ENCODE assay signal across 20 cellular contexts in the genomic region with DNA sequence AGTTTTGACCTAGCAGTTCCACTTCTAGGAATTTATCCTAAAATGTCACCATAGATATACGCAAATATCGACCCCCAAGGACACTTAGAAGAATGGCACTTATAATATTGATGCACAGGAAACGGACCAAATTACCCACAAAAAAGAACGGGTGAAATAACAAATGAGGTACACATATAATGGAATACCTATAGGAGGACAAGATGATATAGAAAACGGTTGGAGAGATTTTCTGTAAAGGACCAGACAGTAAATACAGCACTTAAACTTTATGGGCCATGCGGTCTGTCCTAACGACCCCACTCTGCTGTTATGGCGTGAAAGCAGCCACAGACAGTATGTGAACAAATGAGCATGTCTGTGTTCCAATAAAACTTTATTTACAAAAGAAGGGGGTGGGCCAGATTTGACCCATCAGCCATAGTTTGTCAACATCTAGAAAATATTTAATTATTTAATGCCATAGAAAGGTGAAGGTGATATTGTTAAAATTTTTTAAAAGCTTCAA. TPM values are rescaled to one million over a fixed set of nuclear protein-coding genes. Genes with fewer than 3 reads are reported as not detected.
DNase-seq lines count a peak whose midpoint lies in the region; ATAC-seq, FAIRE-seq and TF ChIP-seq lines count a peak whose summit lies in the region.
"Had no signal": no experiment of that assay in that cellular context is flagged by ENCODE, and none has a peak within 500 bp of the region (broad histone marks: within the 10 kb centered on the region; RNA-seq: fewer than 3 reads in every experiment).

No MANE protein-coding gene starts in this region.

- dilution Hi-C loops in endothelial cell of umbilical vein (cut with MboI; ENCODE audit: extremely low pct_ligation_motif_present, low sequenced_read_pairs): no loop called here

- peaks cover 53% of the 10 kb centered on the region for H3K4me1 Mint-ChIP-seq in T-helper 1 cell treated with Interleukin-12 subunit alpha and Interleukin-12 subunit beta and Interleukin-4 antibody, amounts not matched to agents 30 μg/mL and 1 μg/mL, for 36 hours (ENCODE audit: low read depth)
- H3K4me1 Mint-ChIP-seq in T-helper 17 cell: peaks cover 45% of the 10 kb centered on the region

- peak overlapping the region; percentile 45 for H3K27ac Mint-ChIP-seq in T-helper 1 cell treated with Interleukin-12 subunit alpha and Interleukin-12 subunit beta and Interleukin-4 antibody, amounts not matched to agents 30 μg/mL and 1 μg/mL, for 36 hours
- peak overlapping the region; percentile 87 for H3K27ac Mint-ChIP-seq in T-helper 17 cell
- H3K27ac Mint-ChIP-seq: GM23338, immature natural killer cell had no signal

- H3K4me3 ChIP-seq in GM12864 (ENCODE audit: low read depth, low read length) (peak overlapping the region; percentile 45), endothelial cell of umbilical vein (replicated peaks in 1 of 3; ENCODE audit: insufficient read depth in 1 of 3, low read depth in 1 of 3, low read length in 3 of 3) (no peak overlapping the region)
- H3K4me3 ChIP-seq: GM23338, lower lobe of right lung, prostate gland, upper lobe of right lung had no signal

- intact Hi-C loops in endothelial cell of umbilical vein (cut with micrococcal nuclease): no loop called here

- TF ChIP-seq POLR2A in endothelial cell of umbilical vein (IDR thresholded peaks at IDR 0.05; ENCODE audit: low read depth, low read length): no peak

- H3K9ac ChIP-seq in endothelial cell of umbilical vein (replicated peaks; ENCODE audit: extremely low read depth, insufficient read depth, low read length): no peak overlapping the region

- no TSS peak for BruUV-seq in endothelial cell of umbilical vein (replicated peaks; lab: Mats Ljungman, UMichigan)

- no peaks in the 10 kb centered on the region for H3K79me2 ChIP-seq in endothelial cell of umbilical vein (ENCODE audit: control insufficient read depth, insufficient read depth, low read length)

- ATAC-seq in T-helper 17 cell (peak; percentile 11), GM21723 (IDR thresholded peaks at IDR 0.05; ENCODE audit: unreplicated experiment) (no peak)
- ATAC-seq: GM23338, lower lobe of right lung, upper lobe of right lung had no signal

- TF ChIP-seq CTCF in GM12864 (IDR thresholded peaks at IDR 0.05; ENCODE audit: low read depth, low read length, missing control alignments) (no peak), endothelial cell of umbilical vein (IDR thresholded peaks at IDR 0.05; ENCODE audit: extremely low read depth in 1 of 2, insufficient read depth in 1 of 2, low read depth in 1 of 2, low read length in 2 of 2) (no peak)

- H2AFZ ChIP-seq in endothelial cell of umbilical vein (ENCODE audit: low read depth, low read length): no peak overlapping the region
- H2AFZ ChIP-seq: GM23338 had no signal

- H3K4me3 Mint-ChIP-seq in T-helper 1 cell treated with Interleukin-12 subunit alpha and Interleukin-12 subunit beta and Interleukin-4 antibody, amounts not matched to agents 30 μg/mL and 1 μg/mL, for 36 hours: peak overlapping the region; percentile 32
- H3K4me3 Mint-ChIP-seq in T-helper 17 cell: peak overlapping the region; percentile 82
- H3K4me3 Mint-ChIP-seq: GM23338, immature natural killer cell had no signal

- no peaks in the 10 kb centered on the region for H3K4me1 ChIP-seq in endothelial cell of umbilical vein (ENCODE audit: control insufficient read depth, extremely low read depth, insufficient read depth, low read length)
- H3K4me1 ChIP-seq: prostate gland had no signal

- H3K9me3 Mint-ChIP-seq in T-helper 1 cell treated with Interleukin-12 subunit alpha and Interleukin-12 subunit beta and Interleukin-4 antibody, amounts not matched to agents 30 μg/mL and 1 μg/mL, for 36 hours: no peaks in the 10 kb centered on the region
- H3K9me3 Mint-ChIP-seq: immature natural killer cell had no signal

- no peak for DNase-seq in T-helper 1 cell
- DNase-seq in GM12864 (ENCODE audit: low read depth): no peak
- DNase-seq in T-helper 17 cell: no peak
- DNase-seq in endothelial cell of umbilical vein (ENCODE audit: low read depth, low spot score): no peak
- no peak for DNase-seq in T-helper 9 cell
- DNase-seq in NCI-H2196 (lab: John Stamatoyannopoulos, UW; ENCODE audit: unreplicated experiment): no peak
- DNase-seq: activated effector memory CD4-positive, alpha-beta T cell treated with anti-CD3 and anti-CD28 coated beads, Interleukin-2, amount 50 U/mL, for 16 hours; erythroblast; immature natural killer cell; lower lobe of right lung; NCI-H1417 treated with DMSO at 0.1 percent for 48 hours; Right ventricle myocardium superior; T1000 had no signal

- CTCF ChIA-PET in endothelial cell of umbilical vein (lab: Charles Lee): interaction anchor here (1.1 to 2.2 kb wide), 4 partner anchors 11 to 248 kb away, joined by 3 to 7 read pairs (median 6); no protein-coding TSS in a partner anchor

- H3K9me3 ChIP-seq in T-helper 17 cell (ENCODE audit: control insufficient read depth, low read length, poor library complexity, severe bottlenecking) (no peaks in the 10 kb centered on the region), endothelial cell of umbilical vein (replicated peaks; ENCODE audit: control insufficient read depth, insufficient read depth, low read length) (no peaks in the 10 kb centered on the region)
- H3K9me3 ChIP-seq: lower lobe of right lung, prostate gland, upper lobe of right lung had no signal

- no peaks in the 10 kb centered on the region for H3K27me3 Mint-ChIP-seq in T-helper 1 cell treated with Interleukin-12 subunit alpha and Interleukin-12 subunit beta and Interleukin-4 antibody, amounts not matched to agents 30 μg/mL and 1 μg/mL, for 36 hours (ENCODE audit: low read depth)
- no peaks in the 10 kb centered on the region for H3K27me3 Mint-ChIP-seq in T-helper 17 cell

- H4K20me1 ChIP-seq in endothelial cell of umbilical vein (replicated peaks; ENCODE audit: control insufficient read depth, extremely low read depth, insufficient read depth, low read length): no peaks in the 10 kb centered on the region

- H3K36me3 Mint-ChIP-seq in T-helper 1 cell treated with Interleukin-12 subunit alpha and Interleukin-12 subunit beta and Interleukin-4 antibody, amounts not matched to agents 30 μg/mL and 1 μg/mL, for 36 hours (ENCODE audit: low read depth): peaks cover 8% of the 10 kb centered on the region
- no peaks in the 10 kb centered on the region for H3K36me3 Mint-ChIP-seq in T-helper 17 cell (ENCODE audit: low read depth)

- H3K36me3 ChIP-seq in endothelial cell of umbilical vein (ENCODE audit: control insufficient read depth in 2 of 2, extremely low read depth in 1 of 2, insufficient read depth in 2 of 2, low read length in 2 of 2): no peaks in the 10 kb centered on the region
- H3K36me3 ChIP-seq: lower lobe of right lung, prostate gland, upper lobe of right lung had no signal

- no peak for FAIRE-seq in endothelial cell of umbilical vein (lab: Jason Lieb, UNC)
- FAIRE-seq: A204.1 had no signal

- POLR2A ChIA-PET in endothelial cell of umbilical vein (lab: Charles Lee): no interaction called here

- H3K9me1 ChIP-seq in endothelial cell of umbilical vein (replicated peaks; ENCODE audit: control insufficient read depth, extremely low read depth, insufficient read depth, low read length): no peaks in the 10 kb centered on the region

- H3K27me3 ChIP-seq in endothelial cell of umbilical vein (ENCODE audit: control insufficient read depth in 2 of 2, insufficient read depth in 2 of 2, low read length in 2 of 2): peaks cover 2 to 36% of the 10 kb centered on the region in 2 experiments
- H3K27me3 ChIP-seq: upper lobe of right lung had no signal

- H3K4me2 ChIP-seq in endothelial cell of umbilical vein (ENCODE audit: insufficient read depth, low read length): peak overlapping the region; percentile 22
- H3K4me2 ChIP-seq: GM23338 had no signal

- no peak overlapping the region for H3K27ac ChIP-seq in endothelial cell of umbilical vein (ENCODE audit: insufficient read depth, low read depth, low read length)
- H3K27ac ChIP-seq: lower lobe of right lung, prostate gland, upper lobe of right lung had no signal

RNA-seq across cellular contexts. Expression of a gene that starts 2.4 kb away (rescaled TPM):
- total RNA-seq in T-helper 17 cell (1 to 10 TPM; 2.8 to 4.5 TPM), endothelial cell of umbilical vein (not detected in 2 replicates)
- polyA plus RNA-seq in endothelial cell of umbilical vein: not detected in 2 replicates
- polyA plus RNA-seq in endothelial cell of umbilical vein (2011; cell fraction: cytosol; rRNA removed): not detected in 2 replicates
- not detected in 2 replicates for polyA plus RNA-seq in endothelial cell of umbilical vein (2011; cell fraction: nucleus; rRNA removed)
- not detected in 2 replicates for polyA plus RNA-seq in endothelial cell of umbilical vein (2012)
- not detected in 2 replicates for polyA minus RNA-seq in endothelial cell of umbilical vein
- polyA minus RNA-seq in endothelial cell of umbilical vein (2011; cell fraction: cytosol; rRNA and poly(A)+ RNA removed): 16.7 TPM
- polyA minus RNA-seq in endothelial cell of umbilical vein (2011; cell fraction: nucleus; rRNA and poly(A)+ RNA removed): 0.19 TPM in 1 of 2 replicates, not detected in the other
- total RNA-seq: Right ventricle myocardium superior had no signal
- polyA plus RNA-seq: GM23338 had no signal

RNA-seq across cellular contexts. Expression of a gene that starts 10.2 kb away (rescaled TPM):
- total RNA-seq in T-helper 17 cell: 10 to 100 TPM; 49.5 to 50.3 TPM
- not detected in 2 replicates for total RNA-seq in endothelial cell of umbilical vein
- polyA plus RNA-seq in endothelial cell of umbilical vein: not detected in 2 replicates
- not detected in 2 replicates for polyA plus RNA-seq in endothelial cell of umbilical vein (2011; cell fraction: cytosol; rRNA removed)
- polyA plus RNA-seq in endothelial cell of umbilical vein (2011; cell fraction: nucleus; rRNA removed): not detected in 2 replicates
- polyA plus RNA-seq in endothelial cell of umbilical vein (2012): not detected in 2 replicates
- 0.15 TPM in 1 of 2 replicates, not detected in the other for polyA minus RNA-seq in endothelial cell of umbilical vein
- polyA minus RNA-seq in endothelial cell of umbilical vein (2011; cell fraction: cytosol; rRNA and poly(A)+ RNA removed): not detected
- not detected in 2 replicates for polyA minus RNA-seq in endothelial cell of umbilical vein (2011; cell fraction: nucleus; rRNA and poly(A)+ RNA removed)
- total RNA-seq: dermis microvascular lymphatic vessel endothelial cell, GM23338, Right ventricle myocardium superior had no signal
- polyA plus RNA-seq: GM23338 had no signal

RNA-seq across cellular contexts. Expression of a gene that starts 27.2 kb away (rescaled TPM):
- total RNA-seq in T-helper 17 cell (not detected), endothelial cell of umbilical vein (not detected in 2 replicates)
- not detected in 2 replicates for polyA plus RNA-seq in endothelial cell of umbilical vein
- polyA plus RNA-seq in endothelial cell of umbilical vein (2011; cell fraction: cytosol; rRNA removed): not detected in 2 replicates
- 0.49 TPM in 1 of 2 replicates, not detected in the other for polyA plus RNA-seq in endothelial cell of umbilical vein (2011; cell fraction: nucleus; rRNA removed)
- polyA plus RNA-seq in endothelial cell of umbilical vein (2012): not detected in 2 replicates
- polyA minus RNA-seq in endothelial cell of umbilical vein: not detected in 2 replicates
- polyA minus RNA-seq in endothelial cell of umbilical vein (2011; cell fraction: cytosol; rRNA and poly(A)+ RNA removed): 4.1 TPM
- polyA minus RNA-seq in endothelial cell of umbilical vein (2011; cell fraction: nucleus; rRNA and poly(A)+ RNA removed): not detected in 2 replicates
- total RNA-seq: dermis microvascular lymphatic vessel endothelial cell, GM23338, lower lobe of right lung, Right ventricle myocardium superior, upper lobe of right lung had no signal
- polyA plus RNA-seq: GM23338, immature natural killer cell had no signal

RNA-seq across cellular contexts. Expression of a gene that starts 42.7 kb away (rescaled TPM):
- not detected for total RNA-seq in T-helper 17 cell
- not detected in 2 replicates for total RNA-seq in endothelial cell of umbilical vein
- polyA plus RNA-seq in endothelial cell of umbilical vein: not detected in 2 replicates
- polyA plus RNA-seq in endothelial cell of umbilical vein (2011; cell fraction: cytosol; rRNA removed): not detected in 2 replicates
- not detected in 2 replicates for polyA plus RNA-seq in endothelial cell of umbilical vein (2011; cell fraction: nucleus; rRNA removed)
- polyA plus RNA-seq in endothelial cell of umbilical vein (2012): not detected in 2 replicates
- not detected in 2 replicates for polyA minus RNA-seq in endothelial cell of umbilical vein
- not detected for polyA minus RNA-seq in endothelial cell of umbilical vein (2011; cell fraction: cytosol; rRNA and poly(A)+ RNA removed)
- polyA minus RNA-seq in endothelial cell of umbilical vein (2011; cell fraction: nucleus; rRNA and poly(A)+ RNA removed): not detected in 2 replicates
- total RNA-seq: dermis microvascular lymphatic vessel endothelial cell, GM23338, lower lobe of right lung, prostate gland, Right ventricle myocardium superior, upper lobe of right lung had no signal
- polyA plus RNA-seq: GM23338, immature natural killer cell had no signal

Comparison
In these comparisons a context has a peak if more than half of its experiments do, and no peak if none do; other contexts are left out.
1. RNA of a gene that starts 10.2 kb away (total RNA-seq): 49.5 to 50.3 TPM in T-helper 17 cell; not detected in endothelial cell of umbilical vein; every median in the first group is over 10 times any median in the second.